16 cellular contexts compared by ENCODE assay signal in genomic region chr2:118643286-118643685, GRCh38.
DNase-seq lines count a peak whose midpoint lies in the region; ATAC-seq and TF ChIP-seq lines count a peak whose summit lies in the region.
"Had no signal": no experiment of that assay in that cellular context is flagged by ENCODE, and none has a peak within 500 bp of the region (broad histone marks: within the 10 kb centered on the region; RNA-seq: fewer than 3 reads in every experiment).

No MANE protein-coding gene starts in this region.

- DNase-seq in GM23338 (ENCODE audit: low spot score) (no peak), NCI-H226 (peak; percentile 5), endodermal cell (no peak), myocyte (ENCODE audit: low read depth) (peak; percentile 65), globus pallidus (ENCODE audit: low spot score) (no peak), NCI-H524 (lab: John Stamatoyannopoulos, UW) (no peak), natural killer cell (no peak)
- DNase-seq: ACHN; C1 segment of cervical spinal cord; Calu3; CD4-positive, alpha-beta T cell; DMS79 had no signal

- H3K27ac Mint-ChIP-seq in GM23338 = no peak overlapping the region
- no peak overlapping the region for H3K27ac Mint-ChIP-seq in endodermal cell
- H3K27ac Mint-ChIP-seq in natural killer cell = no peak overlapping the region
- H3K27ac Mint-ChIP-seq: B cell; CD4-positive, alpha-beta T cell had no signal

- no peak overlapping the region for H3K4me3 Mint-ChIP-seq in GM23338
- no peak overlapping the region for H3K4me3 Mint-ChIP-seq in endodermal cell
- H3K4me3 Mint-ChIP-seq in natural killer cell = no peak overlapping the region
- H3K4me3 Mint-ChIP-seq: B cell; CD4-positive, alpha-beta T cell had no signal

- H3K27ac ChIP-seq in GM23338 (ENCODE audit: low read depth) (no peak overlapping the region), endodermal cell (ENCODE audit: low read depth, low read length) (no peak overlapping the region)

- H3K9ac ChIP-seq in endodermal cell (ENCODE audit: extremely low read depth, low read length, poor library complexity, severe bottlenecking) = no peak overlapping the region

- H3K9me2 ChIP-seq in GM23338 (ENCODE audit: insufficient read depth) = no peaks in the 10 kb centered on the region; the same call in 1 of the 2 replicates

- no peaks in the 10 kb centered on the region for H3K36me3 ChIP-seq in GM23338 (ENCODE audit: insufficient read depth)
- H3K36me3 ChIP-seq in endodermal cell (ENCODE audit: control insufficient read depth, insufficient read depth, low read length) = no peaks in the 10 kb centered on the region
- H3K36me3 ChIP-seq: HAP-1 had no signal

- no peak overlapping the region for H3K4me3 ChIP-seq in GM23338
- peak overlapping the region; percentile 5 for H3K4me3 ChIP-seq in endodermal cell (ENCODE audit: low read length)
- H3K4me3 ChIP-seq: GM12878, HAP-1 had no signal

- intact Hi-C loops in natural killer cell (cut with micrococcal nuclease) = no loop called here

- H3K79me2 ChIP-seq in GM23338 (replicated peaks; ENCODE audit: insufficient read depth) = no peaks in the 10 kb centered on the region

- no peaks in the 10 kb centered on the region for H3K9me3 ChIP-seq in endodermal cell (ENCODE audit: control insufficient read depth, low read length)
- H3K9me3 ChIP-seq: HAP-1 had no signal

- H3K4me1 Mint-ChIP-seq in GM23338 (peaks cover 17% of the 10 kb centered on the region), endodermal cell (peaks cover 22% of the 10 kb centered on the region), natural killer cell (no peaks in the 10 kb centered on the region)
- H3K4me1 Mint-ChIP-seq: B cell had no signal

- 60 to 74% methylated on average over 3 to 4 of the region's 4 CpGs for WGBS in endodermal cell (ENCODE audit: insufficient coverage in 1 of 2, insufficient read length in 1 of 2), 2 experiments

- H3K36me3 Mint-ChIP-seq in GM23338 (ENCODE audit: low read depth) (no peaks in the 10 kb centered on the region), endodermal cell (ENCODE audit: low read depth) (no peaks in the 10 kb centered on the region), natural killer cell (no peaks in the 10 kb centered on the region)

- H3K27me3 Mint-ChIP-seq in GM23338 (ENCODE audit: insufficient read depth, low read depth, poor library complexity) (no peaks in the 10 kb centered on the region), endodermal cell (ENCODE audit: insufficient read depth) (peaks cover 19% of the 10 kb centered on the region), natural killer cell (ENCODE audit: low read depth in 2 of 2) (peaks cover 0 to 3% of the 10 kb centered on the region in 2 donors)
- H3K27me3 Mint-ChIP-seq: B cell had no signal

- no peak for TF ChIP-seq CTCF in GM23338 (conservative IDR thresholded peaks at IDR 0.05; ENCODE audit: low read depth in 2 of 2)
- no peak for TF ChIP-seq CTCF in endodermal cell (conservative IDR thresholded peaks at IDR 0.05)
- no peak for TF ChIP-seq CTCF in natural killer cell (IDR thresholded peaks at IDR 0.05)

- H3K27me3 ChIP-seq in GM23338 (ENCODE audit: insufficient read depth) (no peaks in the 10 kb centered on the region), endodermal cell (ENCODE audit: control insufficient read depth, insufficient read depth, low read length, poor library complexity, severe bottlenecking) (no peaks in the 10 kb centered on the region)

- no peaks in the 10 kb centered on the region for H3F3A ChIP-seq in GM23338 (replicated peaks; ENCODE audit: low read depth)

- H3K4me1 ChIP-seq in GM23338 (ENCODE audit: insufficient read depth) = peaks cover 16% of the 10 kb centered on the region
- peaks cover 10% of the 10 kb centered on the region for H3K4me1 ChIP-seq in endodermal cell (ENCODE audit: control insufficient read depth, insufficient read depth, low read length)
- H3K4me1 ChIP-seq: HAP-1 had no signal

- H2AFZ ChIP-seq in GM23338 = no peak overlapping the region

- ATAC-seq in GM23338 (no peak), GM18858 (IDR thresholded peaks at IDR 0.05; ENCODE audit: unreplicated experiment) (no peak), natural killer cell (no peak)
- ATAC-seq: GM12878 had no signal

- peak overlapping the region; percentile 68 for H3K4me2 ChIP-seq in GM23338

- no peaks in the 10 kb centered on the region for H3K9me3 Mint-ChIP-seq in GM23338
- H3K9me3 Mint-ChIP-seq in endodermal cell = no peaks in the 10 kb centered on the region
- peaks cover 0 to 3% of the 10 kb centered on the region in 2 donors for H3K9me3 Mint-ChIP-seq in natural killer cell
- H3K9me3 Mint-ChIP-seq: CD4-positive, alpha-beta T cell had no signal

- no peaks in the 10 kb centered on the region for H4K20me1 ChIP-seq in GM23338 (replicated peaks; ENCODE audit: insufficient read depth)

TF ChIP-seq in GM23338, 12 proteins besides CTCF, POLR2A, EP300 and RAD21:
- TF ChIP-seq ZNF114 (CRISPR knock-in tag; IDR thresholded peaks at IDR 0.05) = no peak
- no peak for TF ChIP-seq NANOG (IDR thresholded peaks at IDR 0.05; ENCODE audit: borderline replicate concordance)
- TF ChIP-seq CREB1 (CRISPR knock-in tag; IDR thresholded peaks at IDR 0.05; ENCODE audit: low read depth) = no peak
- no peak for TF ChIP-seq EZH2phosphoT487 (IDR thresholded peaks at IDR 0.05; ENCODE audit: unreplicated experiment)
- TF ChIP-seq POLR2AphosphoS5 (IDR thresholded peaks at IDR 0.05; ENCODE audit: low read depth) = no peak
- TF ChIP-seq EZH2 (IDR thresholded peaks at IDR 0.05; ENCODE audit: low read depth, unreplicated experiment) = no peak
- TF ChIP-seq ETS1 (IDR thresholded peaks at IDR 0.05) = no peak
- no peak for TF ChIP-seq STAT1 (IDR thresholded peaks at IDR 0.05; ENCODE audit: unreplicated experiment)
- TF ChIP-seq ZNF331 (CRISPR knock-in tag; IDR thresholded peaks at IDR 0.05; ENCODE audit: low read depth) = no peak
- TF ChIP-seq ZNF462 (CRISPR knock-in tag; IDR thresholded peaks at IDR 0.05) = no peak

Comparison
In these comparisons a context has a peak if more than half of its experiments do, and no peak if none do; other contexts are left out.
1. DNase-seq: peak in NCI-H226 (single experiment) and myocyte (single experiment); none in GM23338 (single experiment), endodermal cell (single experiment), globus pallidus (single experiment), NCI-H524 (0 of 2) and natural killer cell (single experiment).